In the genomic region with DNA sequence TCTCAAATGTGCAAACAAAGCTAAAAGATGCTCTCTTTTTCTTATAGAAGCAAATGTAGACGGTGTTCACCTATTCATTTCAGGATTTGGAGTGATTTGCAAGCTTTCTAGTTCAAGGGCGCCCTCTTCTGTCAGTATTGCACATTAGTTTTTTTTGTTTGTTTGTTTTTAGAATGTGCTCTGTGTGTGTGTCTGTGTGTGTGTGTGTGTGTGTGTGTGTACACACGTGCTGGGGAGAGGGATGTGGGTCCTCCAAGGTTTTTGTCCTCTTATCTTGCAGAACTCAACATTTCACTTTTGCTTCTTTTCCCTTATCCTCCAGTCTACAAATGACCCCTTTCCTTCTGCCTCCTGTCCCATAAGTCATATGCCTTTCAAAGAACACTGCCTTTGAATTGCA, we compare ENCODE assay signal across 8 cellular contexts. TPM values are rescaled to one million over a fixed set of nuclear protein-coding genes. Genes with fewer than 3 reads are reported as not detected.
DNase-seq lines count a peak whose midpoint lies in the region; ATAC-seq, FAIRE-seq and TF ChIP-seq lines count a peak whose summit lies in the region.

No MANE protein-coding gene starts in this region.

- TF ChIP-seq CTCF in AG04449 (IDR thresholded peaks at IDR 0.05; ENCODE audit: insufficient read depth, low read length, missing control alignments), result peak; percentile 51
- peak; percentile 44 for TF ChIP-seq CTCF in colonic mucosa (IDR thresholded peaks at IDR 0.05)
- peak; percentile 39 to 48 for TF ChIP-seq CTCF in left lung (IDR thresholded peaks at IDR 0.05)

- CTCF ChIA-PET in AG04449 (lab: Yijun Ruan, JAX), result interaction anchor here (0.6 to 21.3 kb wide), 50 partner anchors 11 to 915 kb away, joined by 3 to 498 read pairs (median 5); a partner anchor contains a TSS

- POLR2A ChIA-PET in AG04449 (lab: Yijun Ruan, JAX), result interaction anchor here (0.6 kb wide), 1 partner anchor 311 kb away, joined by 3 read pairs; no protein-coding TSS in a partner anchor

- no peaks in the 10 kb centered on the region for H3K4me1 ChIP-seq in colonic mucosa
- H3K4me1 ChIP-seq in left lung, result peaks cover 0 to 13% of the 10 kb centered on the region in 2 donors

- H3K27ac ChIP-seq in colonic mucosa (no peak overlapping the region), left lung (no peak overlapping the region)

- ATAC-seq in left lung (peak; percentile 89), HG02678 (IDR thresholded peaks at IDR 0.05; ENCODE audit: unreplicated experiment) (no peak)
- peak; percentile 63 to 67 for ATAC-seq in stimulated activated naive B cell treated with anti-CD40 and anti-IgM and Interleukin-4, amounts not matched to agents 10 μg/mL and 1 μg/mL and 100 μg/mL, for 72 hours (replicated peaks)

- no peaks in the 10 kb centered on the region for H3K9me3 Mint-ChIP-seq in stimulated activated naive B cell treated with anti-CD40 and anti-IgM and Interleukin-4, amounts not matched to agents 10 μg/mL and 1 μg/mL and 100 μg/mL, for 72 hours

- DNase-seq in AG04449 (ENCODE audit: low read depth, low spot score), result peak; percentile 57
- no peak for DNase-seq in GM12892 (ENCODE audit: insufficient read length)
- peak; percentile 39 for DNase-seq in NCI-H2107 (lab: John Stamatoyannopoulos, UW)
- peak; percentile 26 for DNase-seq in T-helper 9 cell
- peak; percentile 56 for DNase-seq in colonic mucosa
- no peak for DNase-seq in left lung
- peak; percentile 43 for DNase-seq in stimulated activated naive B cell treated with anti-CD40 and anti-IgM and Interleukin-4, amounts not matched to agents 10 μg/mL and 1 μg/mL and 100 μg/mL, for 72 hours

- peaks cover 6 to 10% of the 10 kb centered on the region in 2 donors for H3K36me3 Mint-ChIP-seq in stimulated activated naive B cell treated with anti-CD40 and anti-IgM and Interleukin-4, amounts not matched to agents 10 μg/mL and 1 μg/mL and 100 μg/mL, for 72 hours

- peaks cover 2 to 8% of the 10 kb centered on the region in 2 donors for H3K4me1 Mint-ChIP-seq in stimulated activated naive B cell treated with anti-CD40 and anti-IgM and Interleukin-4, amounts not matched to agents 10 μg/mL and 1 μg/mL and 100 μg/mL, for 72 hours

- intact Hi-C loops in colonic mucosa (cut with DNase I) (loop anchor here (2.0 to 5.0 kb wide), 2 partner anchors 47 to 107 kb away; no protein-coding TSS in a partner anchor), left lung (cut with DNase I) (loop anchor here (5.0 to 10.0 kb wide), 3 partner anchors 47 to 115 kb away; a partner anchor contains a TSS)

- H3K9ac ChIP-seq in colonic mucosa (ENCODE audit: low read depth in 2 of 2, low read length in 2 of 2), result no peak overlapping the region

- H3K36me3 ChIP-seq in colonic mucosa (no peaks in the 10 kb centered on the region), left lung (peaks cover 0 to 9% of the 10 kb centered on the region in 2 donors)

- no peaks in the 10 kb centered on the region for H3K27me3 Mint-ChIP-seq in stimulated activated naive B cell treated with anti-CD40 and anti-IgM and Interleukin-4, amounts not matched to agents 10 μg/mL and 1 μg/mL and 100 μg/mL, for 72 hours

- TF ChIP-seq POLR2A in GM12892 (IDR thresholded peaks at IDR 0.05; ENCODE audit: low read depth, low read length), result no peak

- H3K4me3 Mint-ChIP-seq in stimulated activated naive B cell treated with anti-CD40 and anti-IgM and Interleukin-4, amounts not matched to agents 10 μg/mL and 1 μg/mL and 100 μg/mL, for 72 hours, result no peak overlapping the region

- H3K9me3 ChIP-seq in colonic mucosa (no peaks in the 10 kb centered on the region), left lung (no peaks in the 10 kb centered on the region)

- H3K4me3 ChIP-seq in AG04449 (ENCODE audit: low read depth, low read length) (no peak overlapping the region), colonic mucosa (no peak overlapping the region), left lung (no peak overlapping the region)

- no peak overlapping the region for H3K27ac Mint-ChIP-seq in stimulated activated naive B cell treated with anti-CD40 and anti-IgM and Interleukin-4, amounts not matched to agents 10 μg/mL and 1 μg/mL and 100 μg/mL, for 72 hours

- H3K27me3 ChIP-seq in colonic mucosa (no peaks in the 10 kb centered on the region), left lung (no peaks in the 10 kb centered on the region)

- FAIRE-seq in GM12892 (lab: Jason Lieb, UNC), result peak; percentile 61

RNA-seq across cellular contexts. Expression of a gene that starts 23.5 kb away (rescaled TPM):
- polyA plus RNA-seq in GM12892 (2012; ENCODE audit: missing spikeins), result 6.0 TPM
- total RNA-seq in colonic mucosa (1 to 10 TPM; 7.0 to 9.1 TPM), left lung (1 to 10 TPM; 6.5 to 7.7 TPM)

RNA-seq across cellular contexts. Expression of a gene that starts 52.0 kb away (rescaled TPM):
- 7.1 TPM for polyA plus RNA-seq in GM12892 (2012; ENCODE audit: missing spikeins)
- 10 to 100 TPM; 45.2 to 63.2 TPM for total RNA-seq in colonic mucosa
- total RNA-seq in left lung, result 10 to 100 TPM in 1 of 2 donors, 1 to 10 TPM in 1; 8.9 to 13.7 TPM

Comparison
In these comparisons a context has a peak if more than half of its experiments do, and no peak if none do; other contexts are left out.
1. DNase-seq: peak in AG04449 (single experiment), NCI-H2107 (single experiment), T-helper 9 cell (single experiment), colonic mucosa (single experiment) and stimulated activated naive B cell treated with anti-CD40 and anti-IgM and Interleukin-4, amounts not matched to agents 10 μg/mL and 1 μg/mL and 100 μg/mL, for 72 hours (single experiment); none in GM12892 (single experiment) and left lung (0 of 2).
2. Peak in every context shown above with its lines, with median percentiles within 50 percentile points of each other: CTCF ChIP-seq.